Comparison of ENCODE assay signal across 14 cellular contexts in the genomic region with DNA sequence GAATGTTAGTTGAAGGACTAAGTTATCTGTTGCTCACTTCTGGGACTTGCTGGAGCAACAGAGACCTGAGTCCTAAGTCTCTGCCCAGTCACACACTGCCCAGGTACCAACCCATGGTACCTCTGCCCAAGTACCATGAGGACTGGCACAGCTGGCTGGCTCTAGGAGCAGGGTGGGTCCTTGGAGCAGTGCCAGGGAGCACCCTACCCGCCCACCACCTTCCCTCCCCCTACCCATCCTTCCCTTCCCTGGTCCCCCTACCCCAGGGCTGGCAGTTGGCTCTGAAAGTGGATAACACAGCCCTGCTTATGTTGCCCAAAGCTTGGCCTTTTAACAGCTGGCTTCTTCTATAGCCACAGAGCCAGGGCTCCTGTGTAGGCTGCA. TPM values are rescaled to one million over a fixed set of nuclear protein-coding genes. Genes with fewer than 3 reads are reported as not detected.
DNase-seq lines count a peak whose midpoint lies in the region; ATAC-seq and TF ChIP-seq lines count a peak whose summit lies in the region.
"Had no signal": no experiment of that assay in that cellular context is flagged by ENCODE, and none has a peak within 500 bp of the region (broad histone marks: within the 10 kb centered on the region; RNA-seq: fewer than 3 reads in every experiment).

No MANE protein-coding gene starts in this region.

- H4K20me1 ChIP-seq in BLaER1, result no peaks in the 10 kb centered on the region
- no peaks in the 10 kb centered on the region for H4K20me1 ChIP-seq in OCI-LY1 (ENCODE audit: insufficient read depth, low read length)

- ATAC-seq in esophagus mucosa (peak; percentile 1), HG03432 (IDR thresholded peaks at IDR 0.05; ENCODE audit: unreplicated experiment) (no peak)
- ATAC-seq: natural killer cell treated with Interleukin-12 subunit alpha and Interleukin-12 subunit beta and Interleukin-15 and Interleukin-18, amount 100 ng/mL, for 72 hours had no signal

- H3K27me3 ChIP-seq in BLaER1, result no peaks in the 10 kb centered on the region
- no peaks in the 10 kb centered on the region for H3K27me3 ChIP-seq in OCI-LY1 (ENCODE audit: insufficient read depth, low read length)
- H3K27me3 ChIP-seq in neuronal stem cell (ENCODE audit: control insufficient read depth in 3 of 3, insufficient read depth in 3 of 3, low read depth in 1 of 3, low read length in 3 of 3), result no peaks in the 10 kb centered on the region
- H3K27me3 ChIP-seq: SJSA1 had no signal

- H3K4me3 ChIP-seq in BLaER1, result no peak overlapping the region
- no peak overlapping the region for H3K4me3 ChIP-seq in OCI-LY1 (ENCODE audit: low read depth, low read length, poor library complexity, severe bottlenecking)
- H3K4me3 ChIP-seq in neuronal stem cell (ENCODE audit: low read length in 2 of 2), result no peak overlapping the region
- H3K4me3 ChIP-seq: SJSA1 had no signal

- no peaks in the 10 kb centered on the region for H3K9me2 ChIP-seq in OCI-LY1 (ENCODE audit: low read depth, low read length)

- no peaks in the 10 kb centered on the region for H3K79me1 ChIP-seq in neuronal stem cell (ENCODE audit: low read depth, low read length)

- H3K4me1 ChIP-seq in BLaER1 (peaks cover 91% of the 10 kb centered on the region), OCI-LY1 (ENCODE audit: insufficient read depth, low read length, severe bottlenecking) (peaks cover 79% of the 10 kb centered on the region), neuronal stem cell (ENCODE audit: control insufficient read depth in 2 of 2, insufficient read depth in 1 of 2, low read depth in 1 of 2, low read length in 2 of 2) (peaks cover 5 to 12% of the 10 kb centered on the region in 2 donors)

- H3K4me2 ChIP-seq in BLaER1, result peak overlapping the region; percentile 82
- H3K4me2 ChIP-seq in OCI-LY1 (ENCODE audit: low read length), result no peak overlapping the region; the same call in 1 of the 2 replicates
- no peak overlapping the region for H3K4me2 ChIP-seq in neuronal stem cell (ENCODE audit: insufficient read depth, low read length, poor library complexity, severe bottlenecking)

- H3K27ac ChIP-seq in BLaER1, result peak overlapping the region; percentile 60
- H3K27ac ChIP-seq in OCI-LY1 (ENCODE audit: low read depth, low read length, poor library complexity, severe bottlenecking), result peak overlapping the region; percentile 99
- H3K27ac ChIP-seq in neuronal stem cell (replicated peaks; ENCODE audit: low read length), result no peak overlapping the region
- H3K27ac ChIP-seq: SJSA1 had no signal

- H4K91ac ChIP-seq in neuronal stem cell (ENCODE audit: low read depth, low read length, poor library complexity), result no peak overlapping the region

- H3K23ac ChIP-seq in neuronal stem cell (ENCODE audit: low read depth, low read length, poor library complexity), result peak overlapping the region; percentile 35

- H2AK5ac ChIP-seq in neuronal stem cell (ENCODE audit: low read depth, low read length), result peak overlapping the region; percentile 54

- no peak overlapping the region for H4K8ac ChIP-seq in neuronal stem cell (ENCODE audit: low read depth, low read length)

- H2BK15ac ChIP-seq in neuronal stem cell (ENCODE audit: low read length), result no peak overlapping the region

- H2BK120ac ChIP-seq in neuronal stem cell (ENCODE audit: low read depth, low read length), result peak overlapping the region; percentile 38

- no peak overlapping the region for H3K4ac ChIP-seq in neuronal stem cell (ENCODE audit: low read length)

- H3K36me3 ChIP-seq in BLaER1 (no peaks in the 10 kb centered on the region), OCI-LY1 (ENCODE audit: insufficient read depth, low read length) (no peaks in the 10 kb centered on the region), neuronal stem cell (replicated peaks in 1 of 2; ENCODE audit: control insufficient read depth in 2 of 2, insufficient read depth in 2 of 2, low read length in 2 of 2) (no peaks in the 10 kb centered on the region)
- H3K36me3 ChIP-seq: SJSA1 had no signal

- H2AFZ ChIP-seq in OCI-LY1 (ENCODE audit: low read length) (no peak overlapping the region), neuronal stem cell (ENCODE audit: low read length) (no peak overlapping the region)

- H3K9ac ChIP-seq in BLaER1, result no peak overlapping the region
- peak overlapping the region; percentile 24; the same call in 1 of the 2 replicates for H3K9ac ChIP-seq in OCI-LY1 (ENCODE audit: low read length)
- H3K9ac ChIP-seq in neuronal stem cell (ENCODE audit: low read depth, low read length, poor library complexity), result no peak overlapping the region

- H3K18ac ChIP-seq in neuronal stem cell (ENCODE audit: low read length), result peak overlapping the region; percentile 11

- no peaks in the 10 kb centered on the region for H3F3A ChIP-seq in OCI-LY1 (ENCODE audit: insufficient read depth, low read length)

- H2BK5ac ChIP-seq in neuronal stem cell (ENCODE audit: low read length), result peak overlapping the region; percentile 79

- no CpG with 5 or more reads among the region's 1 CpG for WGBS in neuronal stem cell (ENCODE audit: extremely low coverage in 2 of 2, insufficient read length in 2 of 2, insufficient replicate concordance in 1 of 2), 2 donors

- no peak for TF ChIP-seq CTCF in OCI-LY1 (IDR thresholded peaks at IDR 0.05; ENCODE audit: low read length)

- no peaks in the 10 kb centered on the region for H3K79me2 ChIP-seq in OCI-LY1 (ENCODE audit: insufficient read depth, low read length)

- H2BK12ac ChIP-seq in neuronal stem cell (ENCODE audit: low read length), result no peak overlapping the region

- H3K9me3 ChIP-seq in BLaER1 (no peaks in the 10 kb centered on the region), OCI-LY1 (ENCODE audit: low read length) (no peaks in the 10 kb centered on the region), neuronal stem cell (replicated peaks in 1 of 2; ENCODE audit: control insufficient read depth in 2 of 2, insufficient read depth in 1 of 2, low read depth in 1 of 2, low read length in 2 of 2) (no peaks in the 10 kb centered on the region)
- H3K9me3 ChIP-seq: SJSA1 had no signal

- no peak for DNase-seq in neuronal stem cell (ENCODE audit: low spot score)
- DNase-seq in NCI-H2029 (lab: John Stamatoyannopoulos, UW), result no peak
- no peak for DNase-seq in globus pallidus (ENCODE audit: low spot score)
- no peak for DNase-seq in ecto neural progenitor cell (ENCODE audit: low spot score)
- DNase-seq: activated CD4-positive, alpha-beta T cell treated with anti-CD3 and anti-CD28 coated beads, Interleukin-2, amount 10 ng/mL, durations not matched to agents 24 days and 14 days; activated naive CD4-positive, alpha-beta T cell treated with Interleukin-2 at 50 U/mL for 16 hours; activated T-cell treated with anti-CD3 and anti-CD28 coated beads for 4 hours; NCI-H187 had no signal

- no peak overlapping the region for H3K14ac ChIP-seq in neuronal stem cell (ENCODE audit: low read length)

RNA-seq across cellular contexts. Expression of a gene that starts 26.4 kb away (rescaled TPM):
- 144 TPM for total RNA-seq in esophagus mucosa
- polyA plus RNA-seq in neuronal stem cell (2013, experiment 1 of 2), result 86.5 TPM
- 87.2 TPM for polyA plus RNA-seq in neuronal stem cell (2013, experiment 2 of 2)
